22 cellular contexts compared by ENCODE assay signal in genomic region chr12:108117902-108118301, GRCh38. TPM values are rescaled to one million over a fixed set of nuclear protein-coding genes. Genes with fewer than 3 reads are reported as not detected.
"Had no signal": no experiment of that assay in that cellular context is flagged by ENCODE, and none has a peak within 500 bp of the region (broad histone marks: within the 10 kb centered on the region; RNA-seq: fewer than 3 reads in every experiment).

No MANE protein-coding gene starts in this region.

- H3K4me3 Mint-ChIP-seq: immature natural killer cell, natural killer cell, type B pancreatic cell had no signal

- H3K36me3 ChIP-seq: lower lobe of right lung, prostate gland, right atrium auricular region, stomach, tibial artery had no signal

- H3K36me3 Mint-ChIP-seq: immature natural killer cell, natural killer cell, type B pancreatic cell had no signal

- H3K4me2 ChIP-seq: smooth muscle cell had no signal

- H3K4me3 ChIP-seq: dorsolateral prefrontal cortex, lower lobe of right lung, prostate gland, right atrium auricular region, smooth muscle cell, stomach, tibial artery had no signal

- H3K27ac ChIP-seq: dorsolateral prefrontal cortex, foreskin keratinocyte, lower lobe of right lung, prostate gland, right atrium auricular region, tibial artery had no signal

- H3K4me1 ChIP-seq: foreskin keratinocyte, lower lobe of right lung, prostate gland, right atrium auricular region had no signal

- H3K9me3 ChIP-seq: lower lobe of right lung, prostate gland, right atrium auricular region, tibial artery had no signal

- DNase-seq: dorsolateral prefrontal cortex; effector CD4-positive, alpha-beta T cell; hypothalamus; immature natural killer cell; islet precursor cell; left ventricle myocardium superior; lower lobe of right lung; natural killer cell; stimulated activated CD4-positive, alpha-beta T cell treated with anti-CD3 and anti-CD28 coated beads, Interleukin-12 subunit alpha, Interleukin-12 subunit beta, amount 100 ng/mL, for 4 hours; stimulated activated CD4-positive, alpha-beta T cell treated with anti-CD3 and anti-CD28 coated beads, Interleukin-1b, Interleukin-23, amount 100 ng/mL, for 48 hours; stimulated activated CD4-positive, alpha-beta T cell treated with anti-CD3 and anti-CD28 coated beads, Interleukin-4, amount 100 ng/mL, for 1 hour; stimulated activated CD8-positive, alpha-beta memory T cell treated with anti-CD3 and anti-CD28 coated beads, Interleukin-4, amount 100 ng/mL, for 48 hours; stimulated activated naive CD4-positive, alpha-beta T cell treated with Interleukin-2 at 50 U/mL for 16 hours; stomach; tibial artery had no signal

- ATAC-seq: left ventricle myocardium superior, lower lobe of right lung, natural killer cell, sciatic nerve had no signal

- H3K27me3 ChIP-seq: foreskin keratinocyte, right atrium auricular region, tibial artery had no signal

- H3K27ac Mint-ChIP-seq: immature natural killer cell, natural killer cell, type B pancreatic cell had no signal

- H3K9me3 Mint-ChIP-seq: immature natural killer cell, natural killer cell, type B pancreatic cell had no signal

RNA-seq across cellular contexts. Expression of gene WSCD2, which starts 11.2 kb away (rescaled TPM):
- total RNA-seq: fibroblast of lung, foreskin keratinocyte had no signal
